In genomic region chr11:68127791-68128681, GRCh38 we compare ENCODE assay signal across 9 cellular contexts. TPM values are rescaled to one million over a fixed set of nuclear protein-coding genes. Genes with fewer than 3 reads are reported as not detected.
DNase-seq lines count a peak whose midpoint lies in the region; ATAC-seq, FAIRE-seq and TF ChIP-seq lines count a peak whose summit lies in the region.
"Had no signal": no experiment of that assay in that cellular context is flagged by ENCODE, and none has a peak within 500 bp of the region (broad histone marks: within the 10 kb centered on the region; RNA-seq: fewer than 3 reads in every experiment).

No MANE protein-coding gene starts in this region.

- H2AFZ ChIP-seq in K562 (ENCODE audit: low read depth, low read length): peak overlapping the region; percentile 95

- H3K27ac ChIP-seq in K562 (ENCODE audit: extremely low read depth, low read depth, low read length): peak overlapping the region; percentile 70; the same call in 1 of the 3 replicates

- TF ChIP-seq POLR2A in K562 (conservative IDR thresholded peaks at IDR 0.05): 0 out of 2 replicates have a peak, but pooled peaks have one; percentile 32

- no peaks in the 10 kb centered on the region for H3K36me3 ChIP-seq in K562 (ENCODE audit: control insufficient read depth, insufficient read depth, low read length)

- in situ Hi-C loops in K562 (cut with MboI): no loop called here

- BruUV-seq in K562 (replicated peaks; lab: Mats Ljungman, UMichigan): no TSS peak

- DNase-seq in EL (peak; percentile 69), K562 (ENCODE audit: extremely low read depth in 1 of 4, low spot score in 3 of 4) (peak; percentile 74 to 96 (median 90)), iPS DF 4.7 (ENCODE audit: extremely low read depth, low spot score) (peak; percentile 78), retinal pigment epithelial cell (ENCODE audit: low read depth) (no peak), activated gamma-delta T cell treated with Interleukin-2 at 50 U/mL for 16 hours (no peak), SIG-M5 (lab: John Stamatoyannopoulos, UW) (no peak), NCI-H2081 (lab: John Stamatoyannopoulos, UW) (no peak)

- no peaks in the 10 kb centered on the region for H3K27me3 ChIP-seq in K562 (ENCODE audit: control insufficient read depth in 2 of 2, insufficient read depth in 2 of 2, low read length in 2 of 2)

- CTCF ChIA-PET in K562 (lab: Yijun Ruan, JAX; ENCODE audit: low intra/inter-chr PET ratio): no interaction called here

- H3K9ac ChIP-seq in K562 (ENCODE audit: insufficient read depth in 1 of 2, low read depth in 2 of 2, low read length in 2 of 2): peak overlapping the region; percentile 57 to 59; a peak in 3 of 4 replicates

- TF ChIP-seq EP300 in K562 (IDR thresholded peaks at IDR 0.05; ENCODE audit: low read length): no peak

- peak; percentile 94 for ATAC-seq in K562
- no peak for ATAC-seq in HG02885 (IDR thresholded peaks at IDR 0.05; ENCODE audit: poor library complexity, unreplicated experiment)

- POLR2A ChIA-PET in K562 (lab: Yijun Ruan, JAX): interaction anchor here (1.3 to 1.5 kb wide), 2 partner anchors 11 to 19 kb away, joined by 5 to 6 read pairs; no protein-coding TSS in a partner anchor

- no peaks in the 10 kb centered on the region for H3K9me3 ChIP-seq in K562 (replicated peaks; ENCODE audit: control insufficient read depth, insufficient read depth, low read depth, low read length)

- WGBS in K562 (ENCODE audit: insufficient coverage, low coverage, missing lambda C conversion rate): 38% methylated on average over 12 of the region's 48 CpGs

- peak overlapping the region; percentile 89; the same call in 1 of the 2 replicates for H3K4me2 ChIP-seq in K562 (ENCODE audit: insufficient read depth, low read length)

- no peaks in the 10 kb centered on the region for H4K20me1 ChIP-seq in K562 (replicated peaks; ENCODE audit: control insufficient read depth, insufficient read depth, low read length)

- no peaks in the 10 kb centered on the region for H3K9me1 ChIP-seq in K562 (ENCODE audit: control insufficient read depth, insufficient read depth, low read length)

- TF ChIP-seq RAD21 in K562 (CRISPR knock-in tag; conservative IDR thresholded peaks at IDR 0.05 in 1 of 2, IDR thresholded peaks at IDR 0.05 in 1 of 2): no peak

- intact Hi-C loops in K562 (cut with micrococcal nuclease): no loop called here

- H3K4me1 ChIP-seq in K562 (replicated peaks in 1 of 2; ENCODE audit: control insufficient read depth in 2 of 2, insufficient read depth in 2 of 2, low read length in 2 of 2): peaks cover 6 to 16% of the 10 kb centered on the region in 2 experiments

- H3K4me3 ChIP-seq in K562 (peak overlapping the region; percentile 53), retinal pigment epithelial cell (ENCODE audit: low read length) (peak overlapping the region; percentile 43)

- TF ChIP-seq CTCF in K562 (IDR thresholded peaks at IDR 0.05 in 2 of 3, conservative IDR thresholded peaks at IDR 0.05 in 1 of 3; ENCODE audit: insufficient read depth in 2 of 3, low read depth in 1 of 3, low read length in 3 of 3) (no peak), retinal pigment epithelial cell (conservative IDR thresholded peaks at IDR 0.05; ENCODE audit: low read depth, low read length) (no peak)

- no peaks in the 10 kb centered on the region for H3K79me2 ChIP-seq in K562 (ENCODE audit: control insufficient read depth, insufficient read depth, low read length)

- FAIRE-seq in K562 (lab: Jason Lieb, UNC): no peak
- FAIRE-seq: GM18507 had no signal

TF ChIP-seq in K562, 482 proteins besides CTCF, POLR2A, EP300 and RAD21 (continues in another document):
- TF ChIP-seq KHSRP (IDR thresholded peaks at IDR 0.05) (no peak), ILF3 (IDR thresholded peaks at IDR 0.05; ENCODE audit: borderline replicate concordance) (no peak), RBM25 (IDR thresholded peaks at IDR 0.05; ENCODE audit: low read depth, low read length, severe bottlenecking) (peak; percentile 64), ZNF707 (CRISPR knock-in tag; conservative IDR thresholded peaks at IDR 0.05) (no peak), MEF2A (IDR thresholded peaks at IDR 0.05; ENCODE audit: control insufficient read depth, low read depth, low read length) (no peak), SIN3A (IDR thresholded peaks at IDR 0.05; ENCODE audit: borderline replicate concordance in 2 of 2, control insufficient read depth in 1 of 2, low read depth in 2 of 2, low read length in 2 of 2) (no peak), FOSL1 (tag; conservative IDR thresholded peaks at IDR 0.05) (no peak), MAZ (CRISPR knock-in tag; conservative IDR thresholded peaks at IDR 0.05 in 1 of 2, IDR thresholded peaks at IDR 0.05 in 1 of 2) (peak in 1 of 2 experiments; percentile 74; a peak in 2 of 4 replicates), CBFA2T3 (IDR thresholded peaks at IDR 0.05) (no peak), ZNF354B (CRISPR knock-in tag; IDR thresholded peaks at IDR 0.05) (no peak), CXXC5 (CRISPR knock-in tag; IDR thresholded peaks at IDR 0.05) (no peak), NUFIP1 (IDR thresholded peaks at IDR 0.05; ENCODE audit: partially characterized antibody) (no peak), ZNF584 (CRISPR knock-in tag; IDR thresholded peaks at IDR 0.05; ENCODE audit: low read depth) (no peak), ZNF277 (CRISPR knock-in tag; IDR thresholded peaks at IDR 0.05; ENCODE audit: borderline replicate concordance) (no peak), E2F6 (IDR thresholded peaks at IDR 0.05; ENCODE audit: borderline replicate concordance in 1 of 2, extremely low read depth in 1 of 2, insufficient read depth in 1 of 2, insufficient read length in 1 of 2, low read depth in 1 of 2, low read length in 1 of 2, poor library complexity in 1 of 2, severe bottlenecking in 1 of 2) (no peak), AFF4 (CRISPR knock-in tag; IDR thresholded peaks at IDR 0.05) (no peak)

RNA-seq across cellular contexts. Expression of gene CHKA, which starts 6.8 kb away (rescaled TPM):
- 73.9 and 131 TPM in 2 replicates for total RNA-seq in K562 (2011; cell fraction: chromatin; rRNA removed; ENCODE audit: low replicate concordance)
- 41.7 and 54.3 TPM in 2 replicates for total RNA-seq in K562 (2011; cell fraction: nucleolus; rRNA removed)
- total RNA-seq in K562 (2011; cell fraction: nucleoplasm; rRNA removed): 82.8 and 110 TPM in 2 replicates
- 30.2 and 41.1 TPM in 2 replicates for total RNA-seq in K562 (2014; rRNA removed)
- total RNA-seq in K562 (2014; rRNA removed; fragmentation: Illumina TruSeq; extraction: Trizol): 26.5 and 34.3 TPM in 2 replicates
- 34.2 and 37.0 TPM in 2 replicates for total RNA-seq in K562 (2015; rRNA removed; fragmentation: Illumina TruSeq; extraction: Trizol)
- total RNA-seq in K562 (2021): 36.5 and 41.4 TPM in 2 replicates
- 21.1 and 24.3 TPM in 2 replicates for polyA plus RNA-seq in K562 (2011; rRNA removed)
- polyA plus RNA-seq in K562 (2011; cell fraction: cytosol; rRNA removed): 14.9 and 18.8 TPM in 2 replicates
- polyA plus RNA-seq in K562 (2011; cell fraction: nucleus; rRNA removed): 46.9 and 59.6 TPM in 2 replicates
- polyA plus RNA-seq in K562 (2012): 24.3 and 24.8 TPM in 2 replicates
- polyA plus RNA-seq in K562 (2014; fragmentation: Illumina TruSeq; extraction: Trizol): 22.6 and 30.2 TPM in 2 replicates
- polyA plus RNA-seq in K562 (2014; fragmentation: Nextera tagmentation; extraction: Ambion mirVana): 1 to 10 TPM; 3.6 to 6.7 TPM
- 34.7 and 34.8 TPM in 2 replicates for polyA plus RNA-seq in K562 (2014; rRNA removed)
- polyA minus RNA-seq in K562 (2011; rRNA and poly(A)+ RNA removed): 30.6 and 34.6 TPM in 2 replicates
- 12.8 and 13.7 TPM in 2 replicates for polyA minus RNA-seq in K562 (2011; cell fraction: cytosol; rRNA and poly(A)+ RNA removed)
- polyA minus RNA-seq in K562 (2011; cell fraction: nucleus; rRNA and poly(A)+ RNA removed): 15.5 and 26.4 TPM in 2 replicates

Comparison
In these comparisons a context has a peak if more than half of its experiments do, and no peak if none do; other contexts are left out.
1. DNase-seq: peak in EL (single experiment), K562 (4 of 4) and iPS DF 4.7 (single experiment); none in retinal pigment epithelial cell (single experiment), activated gamma-delta T cell treated with Interleukin-2 at 50 U/mL for 16 hours (single experiment), SIG-M5 (single experiment) and NCI-H2081 (0 of 2).